In the genomic region with DNA sequence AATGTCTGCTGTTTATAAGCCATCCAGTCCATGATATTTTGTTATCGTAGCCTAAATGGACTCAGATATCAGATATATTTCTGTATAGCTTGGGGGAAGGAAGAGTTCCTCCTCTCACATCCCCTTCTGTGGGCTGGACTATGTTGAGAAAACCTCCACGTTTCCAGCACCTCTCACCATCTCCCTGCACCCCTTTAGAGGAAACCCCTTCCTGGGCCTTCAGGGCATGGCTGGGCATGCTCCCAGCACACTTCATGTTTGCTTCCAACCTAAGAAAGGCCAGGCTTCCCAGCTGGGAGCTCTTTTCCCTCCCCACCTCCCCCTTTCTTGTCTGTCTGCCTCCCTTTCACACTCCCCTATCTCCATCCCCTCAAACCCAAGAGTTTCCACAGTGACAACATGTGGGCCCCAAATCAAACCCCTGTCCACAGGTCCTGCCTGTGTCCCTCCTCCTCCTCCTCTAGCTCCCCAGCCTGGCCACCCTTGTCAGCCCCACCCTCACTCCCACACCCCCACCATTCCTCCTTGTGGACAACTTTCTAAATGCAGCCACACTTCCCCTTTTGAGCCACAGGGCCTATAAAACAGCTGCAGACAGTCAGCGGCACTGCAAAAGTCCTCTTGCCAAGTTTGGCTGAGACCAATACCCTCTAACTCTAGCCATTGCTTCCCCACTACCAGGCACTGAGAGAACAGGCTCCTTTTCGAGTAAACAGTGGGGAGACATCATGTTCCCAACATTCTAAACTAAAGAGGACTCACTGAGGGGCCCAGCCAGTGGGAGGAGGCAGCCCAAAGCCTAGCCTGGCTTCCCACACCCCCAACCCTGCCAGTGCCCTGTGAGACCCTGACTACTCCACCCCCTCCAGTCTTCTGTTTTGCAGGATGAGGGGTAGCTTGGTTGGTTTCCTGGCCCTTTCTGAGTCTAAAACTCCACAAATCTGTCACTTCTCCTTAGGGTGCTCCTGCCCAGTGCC, we compare ENCODE assay signal across 8 cellular contexts.
A peak's percentile ranks its signal among the peaks of the same experiment; 100 is the strongest.
DNase-seq lines count a peak whose midpoint lies in the region; ATAC-seq and TF ChIP-seq lines count a peak whose summit lies in the region.

No MANE protein-coding gene starts in this region.

- intact Hi-C loops in activated T-helper 1 cell treated with anti-CD3 and anti-CD28 coated beads, Interleukin-12 subunit alpha, Interleukin-12 subunit beta, Interleukin-2, Interleukin-4 antibody, amounts not matched to agents 30 ng/mL and 10 ng/mL and 1 ng/mL, durations not matched to agents 14 hours and 24 hours and 36 hours (cut with micrococcal nuclease), result no loop called here

- H3K27ac Mint-ChIP-seq in mesothelial cell of epicardium, result peak overlapping the region; percentile 95
- no peak overlapping the region for H3K27ac Mint-ChIP-seq in activated T-helper 1 cell treated with anti-CD3 and anti-CD28 coated beads, Interleukin-12 subunit alpha, Interleukin-12 subunit beta, Interleukin-2, Interleukin-4 antibody, amounts not matched to agents 30 ng/mL and 10 ng/mL and 1 ng/mL, durations not matched to agents 14 hours and 24 hours and 36 hours

- peaks cover 67% of the 10 kb centered on the region for H3K4me1 Mint-ChIP-seq in mesothelial cell of epicardium
- H3K4me1 Mint-ChIP-seq in activated T-helper 1 cell treated with anti-CD3 and anti-CD28 coated beads, Interleukin-12 subunit alpha, Interleukin-12 subunit beta, Interleukin-2, Interleukin-4 antibody, amounts not matched to agents 30 ng/mL and 10 ng/mL and 1 ng/mL, durations not matched to agents 14 hours and 24 hours and 36 hours (ENCODE audit: low read depth), result peaks cover 4% of the 10 kb centered on the region

- peak; percentile 54 for ATAC-seq in GM18907 (IDR thresholded peaks at IDR 0.05; ENCODE audit: unreplicated experiment)
- no peak for ATAC-seq in HG03097 (IDR thresholded peaks at IDR 0.05; ENCODE audit: low FRiP score, unreplicated experiment)

- H3K4me3 Mint-ChIP-seq in mesothelial cell of epicardium, result no peak overlapping the region
- no peak overlapping the region for H3K4me3 Mint-ChIP-seq in activated T-helper 1 cell treated with anti-CD3 and anti-CD28 coated beads, Interleukin-12 subunit alpha, Interleukin-12 subunit beta, Interleukin-2, Interleukin-4 antibody, amounts not matched to agents 30 ng/mL and 10 ng/mL and 1 ng/mL, durations not matched to agents 14 hours and 24 hours and 36 hours

- H3K27ac ChIP-seq in caudate nucleus (ENCODE audit: low read depth, low read length), result peak overlapping the region; percentile 72

- H3K27me3 Mint-ChIP-seq in mesothelial cell of epicardium (ENCODE audit: low read depth), result no peaks in the 10 kb centered on the region
- H3K27me3 Mint-ChIP-seq in activated T-helper 1 cell treated with anti-CD3 and anti-CD28 coated beads, Interleukin-12 subunit alpha, Interleukin-12 subunit beta, Interleukin-2, Interleukin-4 antibody, amounts not matched to agents 30 ng/mL and 10 ng/mL and 1 ng/mL, durations not matched to agents 14 hours and 24 hours and 36 hours (ENCODE audit: insufficient read depth), result no peaks in the 10 kb centered on the region

- no peak for TF ChIP-seq CTCF in mesothelial cell of epicardium (IDR thresholded peaks at IDR 0.05; ENCODE audit: unreplicated experiment)

- peaks cover 2% of the 10 kb centered on the region for H3K36me3 Mint-ChIP-seq in mesothelial cell of epicardium
- peaks cover 6% of the 10 kb centered on the region for H3K36me3 Mint-ChIP-seq in activated T-helper 1 cell treated with anti-CD3 and anti-CD28 coated beads, Interleukin-12 subunit alpha, Interleukin-12 subunit beta, Interleukin-2, Interleukin-4 antibody, amounts not matched to agents 30 ng/mL and 10 ng/mL and 1 ng/mL, durations not matched to agents 14 hours and 24 hours and 36 hours (ENCODE audit: low read depth)

- peaks cover 4% of the 10 kb centered on the region for H3K9me3 Mint-ChIP-seq in mesothelial cell of epicardium
- peaks cover 4% of the 10 kb centered on the region for H3K9me3 Mint-ChIP-seq in activated T-helper 1 cell treated with anti-CD3 and anti-CD28 coated beads, Interleukin-12 subunit alpha, Interleukin-12 subunit beta, Interleukin-2, Interleukin-4 antibody, amounts not matched to agents 30 ng/mL and 10 ng/mL and 1 ng/mL, durations not matched to agents 14 hours and 24 hours and 36 hours

- DNase-seq in LoVo (ENCODE audit: low spot score) (peak; percentile 26), caudate nucleus (lab: John Stamatoyannopoulos, UW) (peak in 8 of 61 donors; percentile 21 to 45 (median 37)), mesothelial cell of epicardium (ENCODE audit: low spot score in 2 of 2, unreplicated experiment in 2 of 2) (no peak), T-helper 2 cell (no peak), NCI-H1092 treated with DMSO at 0.1 percent for 48 hours (lab: John Stamatoyannopoulos, UW) (no peak)
- DNase-seq in activated T-helper 1 cell treated with anti-CD3 and anti-CD28 coated beads, Interleukin-12 subunit alpha, Interleukin-12 subunit beta, Interleukin-2, Interleukin-4 antibody, amounts not matched to agents 30 ng/mL and 10 ng/mL and 1 ng/mL, durations not matched to agents 14 hours and 24 hours and 36 hours (ENCODE audit: low spot score), result no peak
